ENCODE assay signal across 8 cellular contexts in genomic region chr12:88298761-88299242, GRCh38.
A peak's percentile ranks its signal among the peaks of the same experiment; 100 is the strongest.
DNase-seq lines count a peak whose midpoint lies in the region; ATAC-seq, FAIRE-seq and TF ChIP-seq lines count a peak whose summit lies in the region.

No MANE protein-coding gene starts in this region.

- H3K9me3 ChIP-seq in K562 (replicated peaks; ENCODE audit: control insufficient read depth, insufficient read depth, low read depth, low read length) (no peaks in the 10 kb centered on the region), stomach (peaks cover 0 to 6% (median 0%) of the 10 kb centered on the region in 4 donors), uterus (no peaks in the 10 kb centered on the region)

- no peak for FAIRE-seq in K562 (lab: Jason Lieb, UNC)

- H3K36me3 ChIP-seq in K562 (ENCODE audit: control insufficient read depth, insufficient read depth, low read length) (no peaks in the 10 kb centered on the region), stomach (no peaks in the 10 kb centered on the region), uterus (no peaks in the 10 kb centered on the region)

- H3K79me2 ChIP-seq in K562 (ENCODE audit: control insufficient read depth, insufficient read depth, low read length), result no peaks in the 10 kb centered on the region

- H3K4me3 ChIP-seq in K562 (no peak overlapping the region), stomach (no peak overlapping the region), uterus (no peak overlapping the region)

- intact Hi-C loops in K562 (cut with micrococcal nuclease), result no loop called here
- intact Hi-C loops in stomach (cut with DNase I; ENCODE audit: low total_unique reads), result no loop called here
- intact Hi-C loops in uterus (cut with DNase I; ENCODE audit: low total_unique reads), result no loop called here

- TF ChIP-seq POLR2A in K562 (conservative IDR thresholded peaks at IDR 0.05) (no peak), stomach (IDR thresholded peaks at IDR 0.05) (no peak), uterus (IDR thresholded peaks at IDR 0.05) (no peak)

- TF ChIP-seq EP300 in K562 (IDR thresholded peaks at IDR 0.05; ENCODE audit: low read length), result no peak
- no peak for TF ChIP-seq EP300 in stomach (IDR thresholded peaks at IDR 0.05)

- no peak overlapping the region for H3K4me2 ChIP-seq in K562 (ENCODE audit: insufficient read depth, low read length)

- 8% methylated on average over 4 of the region's 4 CpGs for WGBS in K562 (ENCODE audit: insufficient coverage, low coverage, missing lambda C conversion rate)
- 66 to 79% (median 70%) methylated on average over 4 of the region's 4 CpGs for WGBS in stomach, 5 donors

- no peaks in the 10 kb centered on the region for H3K4me1 Mint-ChIP-seq in activated naive CD4-positive, alpha-beta T cell treated with anti-CD3 and anti-CD28 coated beads, Interleukin-2, amount 10 ng/mL, durations not matched to agents 7 days and 5 days

- H3K27ac Mint-ChIP-seq in activated naive CD4-positive, alpha-beta T cell treated with anti-CD3 and anti-CD28 coated beads, Interleukin-2, amount 50 U/mL, for 72 hours, result peak overlapping the region; percentile 66 to 98
- H3K27ac Mint-ChIP-seq in activated naive CD4-positive, alpha-beta T cell treated with anti-CD3 and anti-CD28 coated beads, Interleukin-2, amount 10 ng/mL, durations not matched to agents 7 days and 5 days, result no peak overlapping the region

- 0 out of 2 replicates have a peak overlapping the region, but pooled peaks have one; percentile 3 for H2AFZ ChIP-seq in K562 (ENCODE audit: low read depth, low read length)

- H3K9ac ChIP-seq in K562 (ENCODE audit: insufficient read depth in 1 of 2, low read depth in 2 of 2, low read length in 2 of 2), result no peak overlapping the region

- peaks cover 0 to 11% of the 10 kb centered on the region in 2 donors for H3K36me3 Mint-ChIP-seq in activated naive CD4-positive, alpha-beta T cell treated with anti-CD3 and anti-CD28 coated beads, Interleukin-2, amount 50 U/mL, for 72 hours
- H3K36me3 Mint-ChIP-seq in activated naive CD4-positive, alpha-beta T cell treated with anti-CD3 and anti-CD28 coated beads, Interleukin-2, amount 10 ng/mL, durations not matched to agents 7 days and 5 days, result no peaks in the 10 kb centered on the region

- CTCF ChIA-PET in activated naive CD4-positive, alpha-beta T cell treated with anti-CD3 and anti-CD28 coated beads, Interleukin-2, amount 10 ng/mL, durations not matched to agents 7 days and 5 days (lab: Charles Lee), result no interaction called here
- CTCF ChIA-PET in K562 (lab: Yijun Ruan, JAX; ENCODE audit: low intra/inter-chr PET ratio), result no interaction called here

- H3K4me3 Mint-ChIP-seq in activated naive CD4-positive, alpha-beta T cell treated with anti-CD3 and anti-CD28 coated beads, Interleukin-2, amount 10 ng/mL, durations not matched to agents 7 days and 5 days, result no peak overlapping the region

- POLR2A ChIA-PET in K562 (lab: Yijun Ruan, JAX), result no interaction called here

- peak in 1 of 2 donors; percentile 10 for DNase-seq in activated naive CD4-positive, alpha-beta T cell treated with anti-CD3 and anti-CD28 coated beads, Interleukin-2, amount 50 U/mL, for 72 hours (ENCODE audit: low spot score in 2 of 2)
- DNase-seq in activated naive CD4-positive, alpha-beta T cell treated with anti-CD3 and anti-CD28 coated beads, Interleukin-2, amount 10 ng/mL, durations not matched to agents 7 days and 5 days, result no peak
- peak; percentile 48 for DNase-seq in HPDE6-E6E7 (ENCODE audit: extremely low spot score)
- peak in 1 of 4 experiments; percentile 13 for DNase-seq in K562 (ENCODE audit: extremely low read depth in 1 of 4, low spot score in 3 of 4)
- DNase-seq in stomach, result peak; percentile 27
- DNase-seq in uterus, result no peak

- TF ChIP-seq CTCF in K562 (IDR thresholded peaks at IDR 0.05 in 2 of 3, conservative IDR thresholded peaks at IDR 0.05 in 1 of 3; ENCODE audit: insufficient read depth in 2 of 3, low read depth in 1 of 3, low read length in 3 of 3), result no peak
- no peak for TF ChIP-seq CTCF in stomach (IDR thresholded peaks at IDR 0.05)
- no peak for TF ChIP-seq CTCF in uterus (IDR thresholded peaks at IDR 0.05)

- H4K20me1 ChIP-seq in K562 (replicated peaks; ENCODE audit: control insufficient read depth, insufficient read depth, low read length), result no peaks in the 10 kb centered on the region

- no TSS peak for BruUV-seq in K562 (replicated peaks; lab: Mats Ljungman, UMichigan)

- in situ Hi-C loops in K562 (cut with MboI), result no loop called here

- peaks cover 11 to 17% of the 10 kb centered on the region in 2 donors for H3K9me3 Mint-ChIP-seq in activated naive CD4-positive, alpha-beta T cell treated with anti-CD3 and anti-CD28 coated beads, Interleukin-2, amount 50 U/mL, for 72 hours
- H3K9me3 Mint-ChIP-seq in activated naive CD4-positive, alpha-beta T cell treated with anti-CD3 and anti-CD28 coated beads, Interleukin-2, amount 10 ng/mL, durations not matched to agents 7 days and 5 days, result no peaks in the 10 kb centered on the region

- H3K27ac ChIP-seq in K562 (ENCODE audit: extremely low read depth, low read depth, low read length) (peak overlapping the region; percentile 45; the same call in 1 of the 3 replicates), stomach (peak overlapping the region in 1 of 5 donors; percentile 36), uterus (no peak overlapping the region)

- H3K9me1 ChIP-seq in K562 (ENCODE audit: control insufficient read depth, insufficient read depth, low read length), result no peaks in the 10 kb centered on the region

- TF ChIP-seq RAD21 in K562 (CRISPR knock-in tag; conservative IDR thresholded peaks at IDR 0.05 in 1 of 2, IDR thresholded peaks at IDR 0.05 in 1 of 2), result no peak

- peak; percentile 62 to 73 for ATAC-seq in activated naive CD4-positive, alpha-beta T cell treated with anti-CD3 and anti-CD28 coated beads, Interleukin-2, amount 50 U/mL, for 72 hours
- ATAC-seq in K562 (no peak), HG03108 (IDR thresholded peaks at IDR 0.05; ENCODE audit: unreplicated experiment) (no peak), GM21576 (IDR thresholded peaks at IDR 0.05; ENCODE audit: unreplicated experiment) (no peak)

- H3K27me3 Mint-ChIP-seq in activated naive CD4-positive, alpha-beta T cell treated with anti-CD3 and anti-CD28 coated beads, Interleukin-2, amount 10 ng/mL, durations not matched to agents 7 days and 5 days, result no peaks in the 10 kb centered on the region

- no peaks in the 10 kb centered on the region; a peak in 1 of 5 replicates for H3K4me1 ChIP-seq in K562 (replicated peaks in 1 of 2; ENCODE audit: control insufficient read depth in 2 of 2, insufficient read depth in 2 of 2, low read length in 2 of 2)
- H3K4me1 ChIP-seq in stomach, result peaks cover 0 to 35% (median 20%) of the 10 kb centered on the region in 4 donors
- H3K4me1 ChIP-seq in uterus, result no peaks in the 10 kb centered on the region

- H3K27me3 ChIP-seq in K562 (ENCODE audit: control insufficient read depth in 2 of 2, insufficient read depth in 2 of 2, low read length in 2 of 2), result no peaks in the 10 kb centered on the region
- no peaks in the 10 kb centered on the region for H3K27me3 ChIP-seq in stomach
- H3K27me3 ChIP-seq in uterus, result no peaks in the 10 kb centered on the region

TF ChIP-seq in K562, 482 proteins besides CTCF, POLR2A, EP300 and RAD21:
- TF ChIP-seq GATAD2A (IDR thresholded peaks at IDR 0.05) (no peak), ZNF316 (IDR thresholded peaks at IDR 0.05) (peak; percentile 19; the same call in 1 of the 2 replicates)

Comparison
In these comparisons a context has a peak if more than half of its experiments do, and no peak if none do; other contexts are left out.
1. ATAC-seq: peak in activated naive CD4-positive, alpha-beta T cell treated with anti-CD3 and anti-CD28 coated beads, Interleukin-2, amount 50 U/mL, for 72 hours (2 of 2); none in K562 (single experiment), HG03108 (single experiment) and GM21576 (single experiment).
2. DNase-seq: peak in HPDE6-E6E7 (single experiment) and stomach (single experiment); none in activated naive CD4-positive, alpha-beta T cell treated with anti-CD3 and anti-CD28 coated beads, Interleukin-2, amount 10 ng/mL, durations not matched to agents 7 days and 5 days (single experiment) and uterus (0 of 2).